In the genomic region with DNA sequence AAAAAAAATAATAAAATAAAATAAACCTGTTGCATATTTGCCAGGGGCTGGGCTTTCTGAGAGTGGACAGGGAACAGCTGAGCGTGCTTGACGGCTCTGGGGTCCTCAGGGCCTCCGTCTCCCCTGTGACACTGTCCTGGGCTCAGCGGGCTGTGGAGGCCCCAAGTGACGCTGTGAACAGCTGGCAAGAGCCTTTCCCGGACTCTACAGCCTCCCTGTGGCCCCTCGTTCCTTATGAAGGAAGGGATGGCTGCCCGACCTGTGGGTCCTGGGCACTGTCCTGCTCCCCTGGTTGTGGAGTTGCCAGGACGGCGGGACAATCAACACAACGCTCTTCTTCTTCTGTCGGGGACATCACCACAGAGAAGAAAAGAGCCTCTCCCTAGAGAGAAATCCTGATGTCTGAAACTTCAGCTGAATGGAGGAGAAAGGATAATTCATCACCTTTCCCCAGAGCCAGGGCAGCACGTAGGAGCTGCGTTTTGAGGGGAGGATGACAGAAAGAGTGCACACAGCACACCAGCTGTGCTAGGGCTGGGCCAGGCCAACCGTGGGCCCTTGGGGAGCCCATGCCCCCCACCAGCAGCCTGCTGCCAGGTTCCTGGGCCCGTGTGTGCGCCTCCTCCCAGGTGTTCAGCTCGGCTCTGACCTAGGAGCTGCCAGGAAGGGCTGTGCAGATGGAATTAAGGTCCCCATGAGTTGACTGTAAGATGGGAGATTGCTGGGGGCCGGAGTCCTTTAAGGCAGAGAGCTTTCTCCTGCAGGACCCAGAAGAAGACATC, we compare ENCODE assay signal across 2 cellular contexts.
TF ChIP-seq lines count a peak whose summit lies in the region.

No MANE protein-coding gene starts in this region.

TF ChIP-seq in HEK293, 187 proteins besides CTCF, POLR2A, EP300 and RAD21 (continued from another document):
- TF ChIP-seq, protein P1, sequence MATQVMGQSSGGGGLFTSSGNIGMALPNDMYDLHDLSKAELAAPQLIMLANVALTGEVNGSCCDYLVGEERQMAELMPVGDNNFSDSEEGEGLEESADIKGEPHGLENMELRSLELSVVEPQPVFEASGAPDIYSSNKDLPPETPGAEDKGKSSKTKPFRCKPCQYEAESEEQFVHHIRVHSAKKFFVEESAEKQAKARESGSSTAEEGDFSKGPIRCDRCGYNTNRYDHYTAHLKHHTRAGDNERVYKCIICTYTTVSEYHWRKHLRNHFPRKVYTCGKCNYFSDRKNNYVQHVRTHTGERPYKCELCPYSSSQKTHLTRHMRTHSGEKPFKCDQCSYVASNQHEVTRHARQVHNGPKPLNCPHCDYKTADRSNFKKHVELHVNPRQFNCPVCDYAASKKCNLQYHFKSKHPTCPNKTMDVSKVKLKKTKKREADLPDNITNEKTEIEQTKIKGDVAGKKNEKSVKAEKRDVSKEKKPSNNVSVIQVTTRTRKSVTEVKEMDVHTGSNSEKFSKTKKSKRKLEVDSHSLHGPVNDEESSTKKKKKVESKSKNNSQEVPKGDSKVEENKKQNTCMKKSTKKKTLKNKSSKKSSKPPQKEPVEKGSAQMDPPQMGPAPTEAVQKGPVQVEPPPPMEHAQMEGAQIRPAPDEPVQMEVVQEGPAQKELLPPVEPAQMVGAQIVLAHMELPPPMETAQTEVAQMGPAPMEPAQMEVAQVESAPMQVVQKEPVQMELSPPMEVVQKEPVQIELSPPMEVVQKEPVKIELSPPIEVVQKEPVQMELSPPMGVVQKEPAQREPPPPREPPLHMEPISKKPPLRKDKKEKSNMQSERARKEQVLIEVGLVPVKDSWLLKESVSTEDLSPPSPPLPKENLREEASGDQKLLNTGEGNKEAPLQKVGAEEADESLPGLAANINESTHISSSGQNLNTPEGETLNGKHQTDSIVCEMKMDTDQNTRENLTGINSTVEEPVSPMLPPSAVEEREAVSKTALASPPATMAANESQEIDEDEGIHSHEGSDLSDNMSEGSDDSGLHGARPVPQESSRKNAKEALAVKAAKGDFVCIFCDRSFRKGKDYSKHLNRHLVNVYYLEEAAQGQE (tag by site-specific recombination; IDR thresholded peaks at IDR 0.05) = no peak
- TF ChIP-seq, protein P2, sequence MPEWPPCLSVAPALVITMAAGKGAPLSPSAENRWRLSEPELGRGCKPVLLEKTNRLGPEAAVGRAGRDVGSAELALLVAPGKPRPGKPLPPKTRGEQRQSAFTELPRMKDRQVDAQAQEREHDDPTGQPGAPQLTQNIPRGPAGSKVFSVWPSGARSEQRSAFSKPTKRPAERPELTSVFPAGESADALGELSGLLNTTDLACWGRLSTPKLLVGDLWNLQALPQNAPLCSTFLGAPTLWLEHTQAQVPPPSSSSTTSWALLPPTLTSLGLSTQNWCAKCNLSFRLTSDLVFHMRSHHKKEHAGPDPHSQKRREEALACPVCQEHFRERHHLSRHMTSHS (tag by site-specific recombination; IDR thresholded peaks at IDR 0.05) = no peak
- no peak for TF ChIP-seq ZNF184 (tag by site-specific recombination; IDR thresholded peaks at IDR 0.05)
- no peak for TF ChIP-seq ZNF175 (tag by site-specific recombination; IDR thresholded peaks at IDR 0.05)
- TF ChIP-seq ZNF214 (tag by site-specific recombination; IDR thresholded peaks at IDR 0.05; ENCODE audit: borderline replicate concordance) = no peak
- no peak for TF ChIP-seq ZSCAN16 (tag by site-specific recombination; IDR thresholded peaks at IDR 0.05)
- TF ChIP-seq ZNF660 (tag by site-specific recombination; IDR thresholded peaks at IDR 0.05) = no peak
- TF ChIP-seq ZSCAN23 (tag by site-specific recombination; IDR thresholded peaks at IDR 0.05) = no peak
- TF ChIP-seq SCRT2 (tag by site-specific recombination; IDR thresholded peaks at IDR 0.05) = peak; percentile 43; the same call in 1 of the 2 replicates
- no peak for TF ChIP-seq ZNF18 (tag by site-specific recombination; IDR thresholded peaks at IDR 0.05)
- TF ChIP-seq ZNF514 (tag by site-specific recombination; IDR thresholded peaks at IDR 0.05) = no peak

TF ChIP-seq in K562, 482 proteins besides CTCF, POLR2A, EP300 and RAD21 (continued from another document):
- TF ChIP-seq ZBTB11 (CRISPR knock-in tag; IDR thresholded peaks at IDR 0.05) (no peak), FOXJ2 (tag; IDR thresholded peaks at IDR 0.05) (no peak), ETV1 (tag; conservative IDR thresholded peaks at IDR 0.05; ENCODE audit: low read depth) (no peak), ZNF511 (CRISPR knock-in tag; IDR thresholded peaks at IDR 0.05) (no peak), CAMTA2 (CRISPR knock-in tag; conservative IDR thresholded peaks at IDR 0.05) (no peak), TAF15 (IDR thresholded peaks at IDR 0.05; ENCODE audit: low read depth, low read length) (no peak), CSDE1 (IDR thresholded peaks at IDR 0.05) (no peak), POLR3G (IDR thresholded peaks at IDR 0.05; ENCODE audit: extremely low read depth, insufficient read length, insufficient replicate concordance) (no peak)
